In genomic region chr5:131814990-131815389, GRCh38 we compare ENCODE assay signal across 13 cellular contexts. TPM values are rescaled to one million over a fixed set of nuclear protein-coding genes. Genes with fewer than 3 reads are reported as not detected.
A peak's percentile ranks its signal among the peaks of the same experiment; 100 is the strongest.
DNase-seq lines count a peak whose midpoint lies in the region; ATAC-seq, FAIRE-seq and TF ChIP-seq lines count a peak whose summit lies in the region.
"Had no signal": no experiment of that assay in that cellular context is flagged by ENCODE, and none has a peak within 500 bp of the region (broad histone marks: within the 10 kb centered on the region; RNA-seq: fewer than 3 reads in every experiment).

No MANE protein-coding gene starts in this region.

- no TSS peak for BruUV-seq in mammary epithelial cell (replicated peaks; lab: Mats Ljungman, UMichigan)

- H2AFZ ChIP-seq in mammary epithelial cell (ENCODE audit: low read depth, low read length), result no peak overlapping the region
- no peak overlapping the region for H2AFZ ChIP-seq in keratinocyte (ENCODE audit: control insufficient read depth, low read length)

- intact Hi-C loops in mammary epithelial cell (cut with micrococcal nuclease) (no loop called here), left cardiac atrium (cut with DNase I) (loop anchor here in 1 of 2 donors (10.0 kb wide), 1 partner anchor 190 kb away; no protein-coding TSS in a partner anchor), aorta (cut with DNase I) (loop anchor here (5.0 to 10.0 kb wide), 2 partner anchors 190 to 192 kb away; no protein-coding TSS in a partner anchor)

- dilution Hi-C loops in mammary epithelial cell (cut with HindIII; ENCODE audit: low sequenced_read_pairs) (no loop called here), keratinocyte (cut with MboI; ENCODE audit: extremely low pct_ligation_motif_present, low sequenced_read_pairs) (no loop called here)

- H3K27ac ChIP-seq in mammary epithelial cell (ENCODE audit: insufficient read depth, low read depth, low read length) (no peak overlapping the region), keratinocyte (ENCODE audit: control insufficient read depth, insufficient read depth, low read length) (no peak overlapping the region), aorta (ENCODE audit: low read depth in 1 of 2, low read length in 2 of 2) (no peak overlapping the region)
- H3K27ac ChIP-seq: gastroesophageal sphincter had no signal

- H3K36me3 ChIP-seq in mammary epithelial cell (ENCODE audit: insufficient read depth, low read length), result no peaks in the 10 kb centered on the region
- H3K36me3 ChIP-seq in keratinocyte (ENCODE audit: control insufficient read depth in 2 of 2, extremely low read depth in 1 of 2, insufficient read depth in 2 of 2, low read length in 2 of 2), result no peaks in the 10 kb centered on the region
- H3K36me3 ChIP-seq in aorta (ENCODE audit: control insufficient read depth in 1 of 2, insufficient read depth in 2 of 2, low read length in 1 of 2), result no peaks in the 10 kb centered on the region
- H3K36me3 ChIP-seq: gastroesophageal sphincter had no signal

- ATAC-seq in left cardiac atrium (no peak), aorta (ENCODE audit: low FRiP score) (no peak), GM18511 (IDR thresholded peaks at IDR 0.05; ENCODE audit: unreplicated experiment) (no peak)
- ATAC-seq: activated CD8-positive, alpha-beta T cell treated with anti-CD3 and anti-CD28 coated beads for 36 hours; gastroesophageal sphincter; natural killer cell treated with Interleukin-12 subunit alpha and Interleukin-12 subunit beta and Interleukin-15 and Interleukin-18, amount 100 ng/mL, for 72 hours had no signal

- no peaks in the 10 kb centered on the region for H3K27me3 ChIP-seq in mammary epithelial cell (ENCODE audit: insufficient read depth, low read length)
- no peaks in the 10 kb centered on the region for H3K27me3 ChIP-seq in keratinocyte (ENCODE audit: control insufficient read depth, extremely low read depth, insufficient read depth, low read length)
- no peaks in the 10 kb centered on the region for H3K27me3 ChIP-seq in aorta (ENCODE audit: control insufficient read depth in 1 of 2, insufficient read depth in 2 of 2, low read length in 1 of 2)
- H3K27me3 ChIP-seq: gastroesophageal sphincter had no signal

- TF ChIP-seq CTCF in AG10803 (conservative IDR thresholded peaks at IDR 0.05; ENCODE audit: low read length), result no peak
- no peak for TF ChIP-seq CTCF in mammary epithelial cell (conservative IDR thresholded peaks at IDR 0.05 in 1 of 2, IDR thresholded peaks at IDR 0.05 in 1 of 2; ENCODE audit: extremely low read depth in 1 of 2, insufficient read depth in 1 of 2, low read depth in 1 of 2, low read length in 2 of 2)
- TF ChIP-seq CTCF in keratinocyte (optimal IDR thresholded peaks at IDR 0.05 in 1 of 3, IDR thresholded peaks at IDR 0.05 in 1 of 3, conservative IDR thresholded peaks at IDR 0.05 in 1 of 3; ENCODE audit: extremely low read depth in 1 of 3, insufficient read depth in 2 of 3, low read length in 3 of 3), result no peak

- no peak overlapping the region for H3K4me2 ChIP-seq in mammary epithelial cell (ENCODE audit: insufficient read depth, low read depth, low read length)
- no peak overlapping the region for H3K4me2 ChIP-seq in keratinocyte (ENCODE audit: control insufficient read depth, extremely low read depth, insufficient read depth, low read depth, low read length)

- FAIRE-seq in keratinocyte (lab: Jason Lieb, UNC), result peak; percentile 88

- H3K9me1 ChIP-seq in keratinocyte (ENCODE audit: control insufficient read depth, extremely low read depth, insufficient read depth, low read length), result no peaks in the 10 kb centered on the region

- CTCF ChIA-PET in mammary epithelial cell (lab: Charles Lee; ENCODE audit: low non-redundant PET), result interaction anchor here (0.6 kb wide), 1 partner anchor 248 kb away, joined by 3 read pairs; no protein-coding TSS in a partner anchor

- H4K20me1 ChIP-seq in mammary epithelial cell (ENCODE audit: insufficient read depth, low read length) (no peaks in the 10 kb centered on the region), keratinocyte (ENCODE audit: control insufficient read depth, extremely low read depth, insufficient read depth, low read length) (no peaks in the 10 kb centered on the region)

- no peaks in the 10 kb centered on the region for H3K9me3 ChIP-seq in mammary epithelial cell (replicated peaks; ENCODE audit: insufficient read depth, low read length)
- H3K9me3 ChIP-seq in keratinocyte (ENCODE audit: control insufficient read depth, low read depth, low read length), result no peaks in the 10 kb centered on the region
- H3K9me3 ChIP-seq in aorta (ENCODE audit: control insufficient read depth, low read length), result no peaks in the 10 kb centered on the region
- H3K9me3 ChIP-seq: gastroesophageal sphincter had no signal

- H3K9ac ChIP-seq in mammary epithelial cell (ENCODE audit: insufficient read depth, low read length) (no peak overlapping the region), keratinocyte (ENCODE audit: control insufficient read depth, extremely low read depth, insufficient read depth, low read length) (no peak overlapping the region)

- no peak overlapping the region for H3K4me3 ChIP-seq in AG10803 (ENCODE audit: low read length)
- no peak overlapping the region for H3K4me3 ChIP-seq in mammary epithelial cell (replicated peaks in 1 of 3; ENCODE audit: insufficient read depth in 1 of 3, low read depth in 2 of 3, low read length in 3 of 3)
- no peak overlapping the region for H3K4me3 ChIP-seq in keratinocyte (ENCODE audit: control insufficient read depth in 2 of 3, extremely low read depth in 1 of 3, insufficient read depth in 2 of 3, low read depth in 1 of 3, low read length in 3 of 3)
- H3K4me3 ChIP-seq in aorta (ENCODE audit: low read length in 2 of 2), result no peak overlapping the region
- H3K4me3 ChIP-seq: gastroesophageal sphincter had no signal

- H3K79me2 ChIP-seq in mammary epithelial cell (ENCODE audit: insufficient read depth, low read length) (no peaks in the 10 kb centered on the region), keratinocyte (ENCODE audit: control insufficient read depth, insufficient read depth, low read length) (no peaks in the 10 kb centered on the region)

- DNase-seq in AG10803 (ENCODE audit: low read depth), result peak; percentile 78
- peak; percentile 70 for DNase-seq in LoVo (ENCODE audit: low spot score)
- peak; percentile 68 for DNase-seq in mammary epithelial cell
- no peak for DNase-seq in keratinocyte (ENCODE audit: low read depth, low spot score)
- DNase-seq in left cardiac atrium, result no peak
- DNase-seq in aorta, result no peak
- DNase-seq in mucosa of gallbladder (ENCODE audit: low spot score), result no peak
- DNase-seq: activated CD8-positive, alpha-beta T cell treated with anti-CD3 and anti-CD28 coated beads for 36 hours; anterior cingulate cortex; CD4-positive, alpha-beta T cell had no signal

- in situ Hi-C loops in mammary epithelial cell (cut with MboI; ENCODE audit: low sequenced_read_pairs in 2 of 2), result loop anchor here (5.0 to 25.0 kb wide), 2 partner anchors 192 to 197 kb away; partner anchors contain the start of gene ACSL6 (in 1 of the 2)

- 23% methylated on average over 2 of the region's 2 CpGs for WGBS in mammary epithelial cell (ENCODE audit: low coverage, missing lambda C conversion rate)
- 21 to 27% methylated on average over 2 of the region's 2 CpGs for WGBS in aorta, 2 donors

- H3K4me1 ChIP-seq in mammary epithelial cell (ENCODE audit: insufficient read depth, low read length) (peaks cover 10% of the 10 kb centered on the region), keratinocyte (ENCODE audit: control insufficient read depth, extremely low read depth, insufficient read depth, low read length) (peaks cover 8% of the 10 kb centered on the region), aorta (ENCODE audit: control insufficient read depth in 1 of 2, insufficient read depth in 2 of 2, low read length in 2 of 2) (no peaks in the 10 kb centered on the region)

RNA-seq across cellular contexts. Expression of gene FNIP1, which starts 18.2 kb away (rescaled TPM):
- 10 to 100 TPM; 27.3 to 69.2 TPM for total RNA-seq in mammary epithelial cell
- 11.4 TPM for polyA plus RNA-seq in mammary epithelial cell
- polyA minus RNA-seq in mammary epithelial cell, result 12.3 TPM
- polyA plus RNA-seq in keratinocyte, result 13.2 to 15.2 TPM (median 14.6 TPM) in 3 replicates
- 14.7 TPM for polyA plus RNA-seq in keratinocyte (2011; ENCODE audit: low read depth)
- polyA plus RNA-seq in keratinocyte (2011; cell fraction: cytosol; rRNA removed), result 3.7 and 7.7 TPM in 2 replicates
- polyA plus RNA-seq in keratinocyte (2011; cell fraction: nucleus; rRNA removed), result 16.4 and 19.3 TPM in 2 replicates
- 9.6 and 15.9 TPM in 2 replicates for polyA plus RNA-seq in keratinocyte (2012; ENCODE audit: low replicate concordance)
- 6.6 to 36.7 TPM (median 30.8 TPM) in 3 replicates for polyA minus RNA-seq in keratinocyte
- polyA minus RNA-seq in keratinocyte (2011; cell fraction: cytosol; rRNA and poly(A)+ RNA removed), result 10.9 TPM
- polyA minus RNA-seq in keratinocyte (2011; cell fraction: nucleus; rRNA and poly(A)+ RNA removed), result 34.1 and 60.3 TPM in 2 replicates
- 10 to 100 TPM; 23.5 to 24.2 TPM for total RNA-seq in left cardiac atrium
- 10 to 100 TPM; 43.2 to 50.0 TPM for total RNA-seq in aorta
- 1 to 10 TPM; 4.0 to 5.9 TPM for polyA plus RNA-seq in aorta
- total RNA-seq in mucosa of gallbladder, result 36.1 TPM

Comparison
In these comparisons a context has a peak if more than half of its experiments do, and no peak if none do; other contexts are left out.
1. DNase-seq: peak in AG10803 (single experiment), LoVo (single experiment) and mammary epithelial cell (single experiment); none in keratinocyte (single experiment), left cardiac atrium (single experiment), aorta (0 of 2) and mucosa of gallbladder (single experiment).